Comparison of ENCODE assay signal across 10 cellular contexts in the genomic region with DNA sequence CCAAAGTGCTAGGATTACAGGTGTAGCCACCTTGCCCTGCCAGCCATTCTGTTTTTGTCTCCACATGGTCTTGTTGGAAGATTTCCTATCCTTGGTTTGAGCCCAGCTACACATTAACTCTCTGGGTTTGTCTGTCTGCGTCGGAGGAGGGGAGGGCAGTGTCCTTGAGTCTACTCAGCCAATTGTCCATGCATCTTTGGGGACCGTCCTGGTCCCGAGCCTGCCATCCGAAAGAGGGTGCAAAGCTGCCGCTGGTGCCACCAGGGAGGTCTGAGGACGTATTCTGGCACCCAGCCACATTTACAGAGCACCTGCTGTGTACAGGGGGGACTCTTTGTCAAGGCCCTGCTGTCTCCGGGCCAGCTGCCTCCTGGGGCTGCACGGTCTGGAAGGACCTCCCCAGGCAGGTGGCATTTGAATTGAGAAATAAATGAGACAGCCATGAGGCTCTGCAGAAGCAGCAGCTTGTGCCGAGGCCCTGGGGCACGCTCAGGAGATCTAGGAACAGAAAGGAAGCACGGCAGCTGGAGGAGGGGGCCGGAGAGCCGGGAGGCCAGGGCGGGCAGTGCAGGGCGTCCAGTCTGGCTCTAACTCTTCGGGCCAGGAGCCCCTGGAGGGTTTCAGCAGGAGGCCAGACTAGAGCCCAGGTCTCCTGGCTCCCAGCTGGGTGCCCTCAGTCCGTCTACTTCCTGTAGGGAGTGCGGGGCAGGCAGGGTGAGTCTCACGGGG. TPM values are rescaled to one million over a fixed set of nuclear protein-coding genes. Genes with fewer than 3 reads are reported as not detected.
DNase-seq lines count a peak whose midpoint lies in the region; ATAC-seq and TF ChIP-seq lines count a peak whose summit lies in the region.
"Had no signal": no experiment of that assay in that cellular context is flagged by ENCODE, and none has a peak within 500 bp of the region (broad histone marks: within the 10 kb centered on the region; RNA-seq: fewer than 3 reads in every experiment).

No MANE protein-coding gene starts in this region.

- no peak for TF ChIP-seq POLR2A in sigmoid colon (IDR thresholded peaks at IDR 0.05)
- TF ChIP-seq POLR2A in prostate gland (IDR thresholded peaks at IDR 0.05), result no peak

- intact Hi-C loops in sigmoid colon (cut with DNase I), result no loop called here
- intact Hi-C loops in prostate gland (cut with DNase I), result no loop called here
- intact Hi-C loops in head of caudate nucleus (cut with DNase I), result no loop called here

- ATAC-seq in GM21786 (IDR thresholded peaks at IDR 0.05; ENCODE audit: unreplicated experiment), result no peak

- peak overlapping the region; percentile 92 for H3K27ac ChIP-seq in effector memory CD4-positive, alpha-beta T cell (ENCODE audit: insufficient read depth, low read length, poor library complexity, severe bottlenecking)
- peak overlapping the region in 3 of 4 donors; percentile 62 to 70 (median 67) for H3K27ac ChIP-seq in sigmoid colon
- no peak overlapping the region for H3K27ac ChIP-seq in prostate gland
- H3K27ac ChIP-seq: C4-2B had no signal

- H3K4me1 ChIP-seq in effector memory CD4-positive, alpha-beta T cell (ENCODE audit: control insufficient read depth, insufficient read depth, low read length, poor library complexity, severe bottlenecking), result peaks cover 23% of the 10 kb centered on the region
- H3K4me1 ChIP-seq in sigmoid colon (peaks cover 0 to 24% (median 20%) of the 10 kb centered on the region in 4 donors), prostate gland (replicated peaks) (no peaks in the 10 kb centered on the region)

- peak; percentile 63 to 84 for DNase-seq in NCI-H2081 (lab: John Stamatoyannopoulos, UW)
- no peak for DNase-seq in NCI-H2081 treated with DMSO at 0.1 percent for 48 hours (lab: John Stamatoyannopoulos, UW)
- DNase-seq in NCI-H146 (lab: John Stamatoyannopoulos, UW), result peak; percentile 80
- no peak for DNase-seq in effector memory CD4-positive, alpha-beta T cell
- DNase-seq in sigmoid colon, result no peak
- no peak for DNase-seq in prostate gland (ENCODE audit: low spot score)
- DNase-seq in head of caudate nucleus, result no peak

- H3K36me3 ChIP-seq in effector memory CD4-positive, alpha-beta T cell (ENCODE audit: control insufficient read depth, insufficient read depth, low read length), result peaks cover 17% of the 10 kb centered on the region
- H3K36me3 ChIP-seq in sigmoid colon, result peaks cover 0 to 23% (median 0%) of the 10 kb centered on the region in 4 donors
- H3K36me3 ChIP-seq in prostate gland, result peaks cover 0 to under 1% of the 10 kb centered on the region in 2 donors

- no peaks in the 10 kb centered on the region for H3K9me3 ChIP-seq in effector memory CD4-positive, alpha-beta T cell (ENCODE audit: control insufficient read depth, low read length)
- H3K9me3 ChIP-seq in sigmoid colon, result no peaks in the 10 kb centered on the region
- H3K9me3 ChIP-seq in prostate gland, result no peaks in the 10 kb centered on the region

- no peak for TF ChIP-seq CTCF in sigmoid colon (IDR thresholded peaks at IDR 0.05)
- TF ChIP-seq CTCF in prostate gland (IDR thresholded peaks at IDR 0.05), result no peak

- H3K27me3 ChIP-seq in effector memory CD4-positive, alpha-beta T cell (replicated peaks; ENCODE audit: control insufficient read depth, insufficient read depth, low read length, poor library complexity, severe bottlenecking), result no peaks in the 10 kb centered on the region
- H3K27me3 ChIP-seq in sigmoid colon (peaks cover 0 to 14% (median 0%) of the 10 kb centered on the region in 3 donors), prostate gland (replicated peaks; ENCODE audit: insufficient read depth) (no peaks in the 10 kb centered on the region)

- no peak for TF ChIP-seq EP300 in sigmoid colon (IDR thresholded peaks at IDR 0.05)

- 31 to 72% methylated on average over 20 of the region's 20 CpGs for WGBS in sigmoid colon, 2 donors
- WGBS in prostate gland, result 81% methylated on average over 18 of the region's 20 CpGs

- H3K4me3 ChIP-seq in effector memory CD4-positive, alpha-beta T cell (ENCODE audit: insufficient read depth, low read depth, low read length, poor library complexity, severe bottlenecking), result peak overlapping the region; percentile 92
- H3K4me3 ChIP-seq in sigmoid colon (peak overlapping the region in 3 of 4 donors; percentile 55 to 62 (median 62)), prostate gland (no peak overlapping the region)

RNA-seq across cellular contexts. Expression of gene CYBA, which starts 1.5 kb away (rescaled TPM):
- total RNA-seq in sigmoid colon (100 to 1,000 TPM in 2 of 4 donors, 10 to 100 TPM in 2; 63.1 to 147 (median 105) TPM), prostate gland (100 to 1,000 TPM in 1 of 2 donors, 10 to 100 TPM in 1; 86.0 to 155 TPM)
- 100 to 1,000 TPM in 2 of 3 donors, 10 to 100 TPM in 1; 81.1 to 429 (median 208) TPM for polyA plus RNA-seq in sigmoid colon

RNA-seq across cellular contexts. Expression of gene IL17C, which starts 11.0 kb away (rescaled TPM):
- total RNA-seq in sigmoid colon (not detected), prostate gland (under 1 TPM in 1 of 2 donors, not detected in 1; 0.97 TPM)
- under 1 TPM in 1 of 3 donors, not detected in 2; 0.96 TPM for polyA plus RNA-seq in sigmoid colon
- total RNA-seq: dermis microvascular lymphatic vessel endothelial cell had no signal

RNA-seq across cellular contexts. Expression of gene MVD, which starts 13.5 kb away (rescaled TPM):
- 10 to 100 TPM; 16.8 to 25.7 (median 23.2) TPM for total RNA-seq in sigmoid colon
- 100 to 1,000 TPM in 1 of 3 donors, 10 to 100 TPM in 2; 41.4 to 206 (median 84.8) TPM for polyA plus RNA-seq in sigmoid colon
- total RNA-seq in prostate gland, result 10 to 100 TPM; 34.7 to 40.0 TPM

RNA-seq across cellular contexts. Expression of gene SNAI3, which starts 36.9 kb away (rescaled TPM):
- total RNA-seq in sigmoid colon, result under 1 TPM in 2 of 4 donors, not detected in 2; 0.71 to 0.82 TPM
- 1 to 10 TPM in 1 of 3 donors, under 1 TPM in 2; 0.46 to 3.0 (median 0.60) TPM for polyA plus RNA-seq in sigmoid colon
- 1 to 10 TPM in 1 of 2 donors, under 1 TPM in 1; 0.46 to 2.8 TPM for total RNA-seq in prostate gland

RNA-seq across cellular contexts. Expression of gene RNF166, which starts 56.8 kb away (rescaled TPM):
- 10 to 100 TPM; 16.0 to 21.4 (median 17.9) TPM for total RNA-seq in sigmoid colon
- polyA plus RNA-seq in sigmoid colon, result 10 to 100 TPM in 1 of 3 donors, 1 to 10 TPM in 2; 5.4 to 34.8 (median 6.2) TPM
- 10 to 100 TPM; 11.6 to 30.3 TPM for total RNA-seq in prostate gland

Comparison
In these comparisons a context has a peak if more than half of its experiments do, and no peak if none do; other contexts are left out.
1. DNase-seq: peak in NCI-H2081 (2 of 2) and NCI-H146 (single experiment); none in NCI-H2081 treated with DMSO at 0.1 percent for 48 hours (single experiment), effector memory CD4-positive, alpha-beta T cell (0 of 3), sigmoid colon (single experiment), prostate gland (single experiment) and head of caudate nucleus (0 of 42).
2. H3K27ac ChIP-seq: peak in effector memory CD4-positive, alpha-beta T cell (single experiment) and sigmoid colon (3 of 4); none in prostate gland (0 of 2).
3. H3K4me3 ChIP-seq: peak in effector memory CD4-positive, alpha-beta T cell (single experiment) and sigmoid colon (3 of 4); none in prostate gland (0 of 2).